ENCODE assay signal across 24 cellular contexts in the genomic region with DNA sequence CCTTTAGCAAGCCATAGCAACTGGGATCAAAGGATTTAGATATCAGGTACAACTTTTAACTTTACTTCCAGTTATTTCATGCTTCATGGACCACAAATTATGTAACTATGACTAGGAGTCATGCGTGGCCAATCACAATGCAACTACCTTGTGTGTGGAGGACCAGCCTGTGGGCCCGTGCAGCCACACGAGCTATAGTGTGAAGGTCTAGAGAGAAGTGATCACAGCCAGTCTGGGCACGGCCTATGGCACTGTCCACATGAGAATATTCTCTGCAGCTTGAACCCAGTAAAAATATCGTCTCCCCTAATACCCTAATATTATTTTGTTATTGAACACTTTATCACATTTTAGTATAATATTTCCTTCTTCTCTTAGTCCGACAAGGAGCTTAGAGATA.
"Had no signal": no experiment of that assay in that cellular context is flagged by ENCODE, and none has a peak within 500 bp of the region (broad histone marks: within the 10 kb centered on the region; RNA-seq: fewer than 3 reads in every experiment).

No MANE protein-coding gene starts in this region.

- H3K9me3 ChIP-seq: gastrocnemius medialis, heart left ventricle, right atrium auricular region, stomach, thyroid gland, vagina had no signal

- H3K4me1 ChIP-seq: gastrocnemius medialis, heart left ventricle, parathyroid adenoma, right atrium auricular region, stomach, thyroid gland, vagina had no signal

- H3K9ac ChIP-seq: parathyroid adenoma had no signal

- H3K4me3 Mint-ChIP-seq: memory B cell; natural killer cell; stimulated activated effector memory CD8-positive, alpha-beta T cell treated with anti-CD3 and anti-CD28 coated beads, Interleukin-12 subunit alpha, Interleukin-12 subunit beta, amount 100 ng/mL, for 72 hours had no signal

- H3K79me2 ChIP-seq: parathyroid adenoma had no signal

- H3K27me3 ChIP-seq: gastrocnemius medialis, heart left ventricle, right atrium auricular region, stomach, thyroid gland, vagina had no signal

- ATAC-seq: gastrocnemius medialis; heart left ventricle; left lobe of liver; natural killer cell; sciatic nerve; stimulated activated effector memory CD8-positive, alpha-beta T cell treated with anti-CD3 and anti-CD28 coated beads, Interleukin-12 subunit alpha, Interleukin-12 subunit beta, amount 100 ng/mL, for 72 hours had no signal

- H3K36me3 Mint-ChIP-seq: memory B cell; natural killer cell; stimulated activated effector memory CD8-positive, alpha-beta T cell treated with anti-CD3 and anti-CD28 coated beads, Interleukin-12 subunit alpha, Interleukin-12 subunit beta, amount 100 ng/mL, for 72 hours had no signal

- H2AFZ ChIP-seq: parathyroid adenoma had no signal

- H3K27me3 Mint-ChIP-seq: memory B cell had no signal

- H3K4me1 Mint-ChIP-seq: memory B cell; natural killer cell; stimulated activated effector memory CD8-positive, alpha-beta T cell treated with anti-CD3 and anti-CD28 coated beads, Interleukin-12 subunit alpha, Interleukin-12 subunit beta, amount 100 ng/mL, for 72 hours had no signal

- H3K27ac Mint-ChIP-seq: memory B cell; natural killer cell; progenitor cell of endocrine pancreas; stimulated activated effector memory CD8-positive, alpha-beta T cell treated with anti-CD3 and anti-CD28 coated beads, Interleukin-12 subunit alpha, Interleukin-12 subunit beta, amount 100 ng/mL, for 72 hours had no signal

- H3K36me3 ChIP-seq: gastrocnemius medialis, heart left ventricle, right atrium auricular region, stomach, thyroid gland, vagina had no signal

- DNase-seq: cerebellar nuclear complex; dorsolateral prefrontal cortex; effector CD4-positive, alpha-beta T cell; foreskin fibroblast; gastrocnemius medialis; heart left ventricle; hippocampal formation; natural killer cell; stimulated activated CD4-positive, alpha-beta T cell treated with anti-CD3 and anti-CD28 coated beads, Interleukin-2, amount 100 ng/mL, for 24 hours; stimulated activated CD4-positive, alpha-beta T cell treated with anti-CD3 and anti-CD28 coated beads, Interleukin-4, amount 100 ng/mL, for 24 hours; stimulated activated naive CD4-positive, alpha-beta T cell treated with Interleukin-2 at 50 U/mL for 16 hours; stomach; thyroid gland; trophoblast cell had no signal

- H3K27ac ChIP-seq: dorsolateral prefrontal cortex, gastrocnemius medialis, heart left ventricle, parathyroid adenoma, right atrium auricular region, stomach, thyroid gland, vagina had no signal

- H3K4me3 ChIP-seq: dorsolateral prefrontal cortex, gastrocnemius medialis, heart left ventricle, lung, right atrium auricular region, smooth muscle cell, stomach, thyroid gland, vagina had no signal

- H3K4me2 ChIP-seq: smooth muscle cell had no signal
